23 cellular contexts compared by ENCODE assay signal in genomic region chr7:45812946-45813345, GRCh38. TPM values are rescaled to one million over a fixed set of nuclear protein-coding genes. Genes with fewer than 3 reads are reported as not detected.
"Had no signal": no experiment of that assay in that cellular context is flagged by ENCODE, and none has a peak within 500 bp of the region (broad histone marks: within the 10 kb centered on the region; RNA-seq: fewer than 3 reads in every experiment).

No MANE protein-coding gene starts in this region.

- H3K27ac ChIP-seq: coronary artery, dorsolateral prefrontal cortex, esophagus muscularis mucosa, foreskin keratinocyte, gastroesophageal sphincter, heart left ventricle, hepatocyte, left lung, lower lobe of right lung had no signal

- ATAC-seq: foreskin keratinocyte, gastroesophageal sphincter, heart left ventricle, left cardiac atrium, left lung, left ventricle myocardium superior, lower lobe of right lung, mucosa of descending colon had no signal

- DNase-seq: dermis blood vessel endothelial cell; dorsolateral prefrontal cortex; effector CD4-positive, alpha-beta T cell; effector memory CD4-positive, alpha-beta T cell; foreskin keratinocyte; heart left ventricle; hypothalamus; immature natural killer cell; left cardiac atrium; left lung; left ventricle myocardium superior; lower lobe of right lung; mesenchymal stem cell; mucosa of descending colon; naive B cell had no signal

- H3K36me3 ChIP-seq: heart left ventricle, left lung, lower lobe of right lung had no signal

- H2AFZ ChIP-seq: hepatocyte had no signal

- H3K4me3 ChIP-seq: coronary artery, dorsolateral prefrontal cortex, esophagus muscularis mucosa, gastroesophageal sphincter, heart left ventricle, hepatocyte, left lung, lower lobe of right lung, mucosa of descending colon had no signal

- H3K4me1 ChIP-seq: esophagus muscularis mucosa, foreskin keratinocyte, gastroesophageal sphincter, heart left ventricle, left lung, lower lobe of right lung had no signal

- H3K9me3 ChIP-seq: esophagus muscularis mucosa, gastroesophageal sphincter, heart left ventricle, left lung, lower lobe of right lung, mucosa of descending colon had no signal

- H3K4me2 ChIP-seq: hepatocyte had no signal

- H3K27me3 ChIP-seq: dorsolateral prefrontal cortex, esophagus muscularis mucosa, foreskin keratinocyte, gastroesophageal sphincter, heart left ventricle, hepatocyte, left lung had no signal

RNA-seq across cellular contexts. Expression of gene CCDC201, which starts 59.9 kb away (rescaled TPM):
- polyA plus RNA-seq: endothelial cell of umbilical vein, esophagus, fibroblast of lung, foreskin keratinocyte, heart left ventricle, hepatocyte, immature natural killer cell, keratinocyte had no signal
